Comparison of ENCODE assay signal across 8 cellular contexts in genomic region chr3:44685128-44685800, GRCh38. TPM values are rescaled to one million over a fixed set of nuclear protein-coding genes. Genes with fewer than 3 reads are reported as not detected.
DNase-seq lines count a peak whose midpoint lies in the region; ATAC-seq and TF ChIP-seq lines count a peak whose summit lies in the region.

No MANE protein-coding gene starts in this region.

- H3K27ac ChIP-seq in endodermal cell (ENCODE audit: low read depth, low read length) = no peak overlapping the region

- ATAC-seq in activated CD8-positive, alpha-beta T cell treated with anti-CD3 and anti-CD28 coated beads, Interleukin-2, amount 10 ng/mL, durations not matched to agents 7 days and 5 days = peak; percentile 90
- peak; percentile 88 for ATAC-seq in memory B cell (ENCODE audit: low read depth)

- H3K36me3 Mint-ChIP-seq in activated CD8-positive, alpha-beta T cell treated with anti-CD3 and anti-CD28 coated beads, Interleukin-2, amount 10 ng/mL, durations not matched to agents 7 days and 5 days (ENCODE audit: low read depth) = peaks cover 44% of the 10 kb centered on the region
- peaks cover 47% of the 10 kb centered on the region for H3K36me3 Mint-ChIP-seq in endodermal cell (ENCODE audit: low read depth)
- H3K36me3 Mint-ChIP-seq in memory B cell = peaks cover 43% of the 10 kb centered on the region
- no peaks in the 10 kb centered on the region for H3K36me3 Mint-ChIP-seq in Calu3 (ENCODE audit: insufficient read depth, unreplicated experiment)

- H3K9ac ChIP-seq in endodermal cell (ENCODE audit: extremely low read depth, low read length, poor library complexity, severe bottlenecking) = peak overlapping the region; percentile 37

- intact Hi-C loops in Calu3 (cut with micrococcal nuclease; ENCODE audit: unreplicated experiment) = no loop called here

- H3K36me3 ChIP-seq in endodermal cell (ENCODE audit: control insufficient read depth, insufficient read depth, low read length) = peaks cover 33% of the 10 kb centered on the region

- peak overlapping the region; percentile 27 for H3K27ac Mint-ChIP-seq in activated CD8-positive, alpha-beta T cell treated with anti-CD3 and anti-CD28 coated beads, Interleukin-2, amount 10 ng/mL, durations not matched to agents 7 days and 5 days
- peak overlapping the region; percentile 77 for H3K27ac Mint-ChIP-seq in endodermal cell
- peak overlapping the region; percentile 87 for H3K27ac Mint-ChIP-seq in memory B cell
- H3K27ac Mint-ChIP-seq in Calu3 (ENCODE audit: unreplicated experiment) = no peak overlapping the region

- peak; percentile 43 for DNase-seq in DMS79 (lab: John Stamatoyannopoulos, UW)
- DNase-seq in GOT3 (lab: John Stamatoyannopoulos, UW) = peak; percentile 8
- peak; percentile 82 for DNase-seq in NCI-H2171 (lab: John Stamatoyannopoulos, UW)
- peak; percentile 77 for DNase-seq in activated CD8-positive, alpha-beta T cell treated with anti-CD3 and anti-CD28 coated beads, Interleukin-2, amount 10 ng/mL, durations not matched to agents 7 days and 5 days
- peak; percentile 88 for DNase-seq in endodermal cell
- peak; percentile 54 to 63 for DNase-seq in memory B cell (ENCODE audit: low spot score in 2 of 2)
- DNase-seq in stimulated activated CD8-positive, alpha-beta memory T cell treated with anti-CD3 and anti-CD28 coated beads, Interleukin-12 subunit alpha, Interleukin-12 subunit beta, amount 100 ng/mL, for 1 hour (ENCODE audit: low read depth) = peak; percentile 28
- no peak for DNase-seq in Calu3

- H3K27me3 Mint-ChIP-seq in activated CD8-positive, alpha-beta T cell treated with anti-CD3 and anti-CD28 coated beads, Interleukin-2, amount 10 ng/mL, durations not matched to agents 7 days and 5 days (ENCODE audit: low read depth) = peaks cover 5% of the 10 kb centered on the region
- H3K27me3 Mint-ChIP-seq in endodermal cell (ENCODE audit: insufficient read depth) (peaks cover 37% of the 10 kb centered on the region), memory B cell (peaks cover 18% of the 10 kb centered on the region), Calu3 (ENCODE audit: unreplicated experiment) (no peaks in the 10 kb centered on the region)

- H3K4me1 Mint-ChIP-seq in activated CD8-positive, alpha-beta T cell treated with anti-CD3 and anti-CD28 coated beads, Interleukin-2, amount 10 ng/mL, durations not matched to agents 7 days and 5 days (ENCODE audit: low read depth) = peaks cover 11% of the 10 kb centered on the region
- peaks cover 3% of the 10 kb centered on the region for H3K4me1 Mint-ChIP-seq in endodermal cell
- H3K4me1 Mint-ChIP-seq in memory B cell = peaks cover 8% of the 10 kb centered on the region
- H3K4me1 Mint-ChIP-seq in Calu3 (ENCODE audit: low read depth, unreplicated experiment) = no peaks in the 10 kb centered on the region

- peak overlapping the region; percentile 87 for H3K4me3 ChIP-seq in endodermal cell (ENCODE audit: low read length)

- H3K9me3 Mint-ChIP-seq in activated CD8-positive, alpha-beta T cell treated with anti-CD3 and anti-CD28 coated beads, Interleukin-2, amount 10 ng/mL, durations not matched to agents 7 days and 5 days (ENCODE audit: insufficient read depth) = peaks cover 36% of the 10 kb centered on the region
- H3K9me3 Mint-ChIP-seq in endodermal cell (peaks cover 77% of the 10 kb centered on the region), memory B cell (peaks cover 20% of the 10 kb centered on the region), Calu3 (ENCODE audit: low read depth, unreplicated experiment) (peaks cover 18% of the 10 kb centered on the region)

- H3K4me1 ChIP-seq in endodermal cell (ENCODE audit: control insufficient read depth, insufficient read depth, low read length) = no peaks in the 10 kb centered on the region

- peaks cover 20% of the 10 kb centered on the region for H3K27me3 ChIP-seq in endodermal cell (ENCODE audit: control insufficient read depth, insufficient read depth, low read length, poor library complexity, severe bottlenecking)

- TF ChIP-seq CTCF in endodermal cell (conservative IDR thresholded peaks at IDR 0.05) (no peak), Calu3 (IDR thresholded peaks at IDR 0.05; ENCODE audit: unreplicated experiment) (no peak)

- CTCF ChIA-PET in activated CD8-positive, alpha-beta T cell treated with anti-CD3 and anti-CD28 coated beads, Interleukin-2, amount 10 ng/mL, durations not matched to agents 7 days and 5 days (lab: Charles Lee) = no interaction called here
- CTCF ChIA-PET in Calu3 (lab: Charles Lee) = no interaction called here

- no TSS peak for BruUV-seq in Calu3 (replicated peaks; lab: Mats Ljungman, UMichigan)

- peaks cover 57% of the 10 kb centered on the region for H3K9me3 ChIP-seq in endodermal cell (ENCODE audit: control insufficient read depth, low read length)

- WGBS in endodermal cell (ENCODE audit: insufficient coverage in 1 of 2, insufficient read length in 1 of 2), 2 experiments = 9 to 27% methylated on average over 10 to 48 of the region's 48 CpGs

- POLR2A ChIA-PET in activated CD8-positive, alpha-beta T cell treated with anti-CD3 and anti-CD28 coated beads, Interleukin-2, amount 10 ng/mL, durations not matched to agents 7 days and 5 days (lab: Charles Lee) = no interaction called here

- peak overlapping the region; percentile 75 for H3K4me3 Mint-ChIP-seq in activated CD8-positive, alpha-beta T cell treated with anti-CD3 and anti-CD28 coated beads, Interleukin-2, amount 10 ng/mL, durations not matched to agents 7 days and 5 days
- H3K4me3 Mint-ChIP-seq in endodermal cell (peak overlapping the region; percentile 85), memory B cell (peak overlapping the region; percentile 81), Calu3 (ENCODE audit: low read depth, unreplicated experiment) (no peak overlapping the region)

RNA-seq across cellular contexts. Expression of gene ZNF502, which starts 27.2 kb away (rescaled TPM):
- 1 to 10 TPM; 2.4 to 4.0 TPM for total RNA-seq in activated CD8-positive, alpha-beta T cell treated with anti-CD3 and anti-CD28 coated beads, Interleukin-2, amount 10 ng/mL, durations not matched to agents 7 days and 5 days
- total RNA-seq in endodermal cell (1 to 10 TPM in 1 of 2 donors, under 1 TPM in 1; 0.29 to 1.6 TPM), Calu3 (2022) (0.99 and 1.8 TPM in 2 replicates)
- polyA plus RNA-seq in endodermal cell (2013, experiment 1 of 2) = 7.0 TPM
- polyA plus RNA-seq in endodermal cell (2013, experiment 2 of 2) = 6.2 TPM

RNA-seq across cellular contexts. Expression of gene ZNF35, which starts 36.7 kb away (rescaled TPM):
- 1 to 10 TPM; 3.7 to 7.6 TPM for total RNA-seq in activated CD8-positive, alpha-beta T cell treated with anti-CD3 and anti-CD28 coated beads, Interleukin-2, amount 10 ng/mL, durations not matched to agents 7 days and 5 days
- 10 to 100 TPM; 16.0 to 16.6 TPM for total RNA-seq in endodermal cell
- polyA plus RNA-seq in endodermal cell (2013, experiment 1 of 2) = 16.3 TPM
- polyA plus RNA-seq in endodermal cell (2013, experiment 2 of 2) = 13.7 TPM
- total RNA-seq in Calu3 (2022) = 11.3 and 11.8 TPM in 2 replicates

RNA-seq across cellular contexts. Expression of gene ZNF501, which starts 44.2 kb away (rescaled TPM):
- 1 to 10 TPM; 2.9 to 3.6 TPM for total RNA-seq in activated CD8-positive, alpha-beta T cell treated with anti-CD3 and anti-CD28 coated beads, Interleukin-2, amount 10 ng/mL, durations not matched to agents 7 days and 5 days
- total RNA-seq in endodermal cell = 1 to 10 TPM; 5.3 to 6.6 TPM
- polyA plus RNA-seq in endodermal cell (2013, experiment 1 of 2) = 7.6 TPM
- polyA plus RNA-seq in endodermal cell (2013, experiment 2 of 2) = 6.0 TPM
- total RNA-seq in Calu3 (2022) = 0.61 and 0.71 TPM in 2 replicates
